ENCODE assay signal across 20 cellular contexts in the genomic region with DNA sequence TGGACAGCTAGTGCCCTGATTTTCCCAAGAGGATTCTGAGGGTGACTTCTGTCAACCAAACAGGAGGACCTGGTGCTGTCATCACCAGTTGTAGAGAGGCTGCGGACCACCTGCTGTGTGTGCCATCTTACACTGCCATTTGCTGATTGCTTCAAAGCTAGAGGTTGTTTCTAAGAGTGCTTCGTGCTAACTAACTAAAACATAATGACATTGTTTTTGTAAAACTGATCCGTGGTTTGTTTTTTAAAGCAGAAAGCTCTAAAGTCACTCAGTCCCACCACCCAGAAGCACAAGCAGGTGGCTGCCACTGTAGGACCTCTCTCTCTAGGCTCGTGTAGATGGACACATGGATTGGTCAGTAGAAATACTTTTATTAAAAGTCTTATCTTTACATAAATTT. TPM values are rescaled to one million over a fixed set of nuclear protein-coding genes. Genes with fewer than 3 reads are reported as not detected.
DNase-seq lines count a peak whose midpoint lies in the region; ATAC-seq and TF ChIP-seq lines count a peak whose summit lies in the region.
"Had no signal": no experiment of that assay in that cellular context is flagged by ENCODE, and none has a peak within 500 bp of the region (broad histone marks: within the 10 kb centered on the region; RNA-seq: fewer than 3 reads in every experiment).

No MANE protein-coding gene starts in this region.

- peak overlapping the region in 1 of 11 experiments; percentile 25; a peak in 1 of 22 replicates for H3K9ac ChIP-seq in BLaER1 treated with 17β-estradiol and CSF1 and Interleukin-3, amounts not matched to agents 10 nM and 100 nM

- peaks cover 87 to 100% (median 100%) of the 10 kb centered on the region in 10 experiments for H3K4me1 ChIP-seq in BLaER1 treated with 17β-estradiol and CSF1 and Interleukin-3, amounts not matched to agents 10 nM and 100 nM
- peaks cover 53% of the 10 kb centered on the region for H3K4me1 ChIP-seq in HEK293 (ENCODE audit: control insufficient read depth, insufficient read depth, low read length)

- peak overlapping the region; percentile 71 for H3K27ac Mint-ChIP-seq in chondrocyte (ENCODE audit: unreplicated experiment)
- peak overlapping the region; percentile 17 for H3K27ac Mint-ChIP-seq in stimulated activated effector memory CD8-positive, alpha-beta T cell treated with anti-CD3 and anti-CD28 coated beads, Interleukin-12 subunit alpha, Interleukin-12 subunit beta, amount 100 ng/mL, for 72 hours

- H3K4me3 Mint-ChIP-seq in chondrocyte (ENCODE audit: unreplicated experiment) = no peak overlapping the region
- H3K4me3 Mint-ChIP-seq in stimulated activated effector memory CD8-positive, alpha-beta T cell treated with anti-CD3 and anti-CD28 coated beads, Interleukin-12 subunit alpha, Interleukin-12 subunit beta, amount 100 ng/mL, for 72 hours = no peak overlapping the region
- H3K4me3 Mint-ChIP-seq: H9 had no signal

- H3K9me3 Mint-ChIP-seq in chondrocyte (ENCODE audit: low read depth) = no peaks in the 10 kb centered on the region
- no peaks in the 10 kb centered on the region for H3K9me3 Mint-ChIP-seq in stimulated activated effector memory CD8-positive, alpha-beta T cell treated with anti-CD3 and anti-CD28 coated beads, Interleukin-12 subunit alpha, Interleukin-12 subunit beta, amount 100 ng/mL, for 72 hours
- H3K9me3 Mint-ChIP-seq: CD8-positive, alpha-beta memory T cell; H9 had no signal

- no peak overlapping the region for H3K4me3 ChIP-seq in BLaER1 treated with 17β-estradiol and CSF1 and Interleukin-3, amounts not matched to agents 10 nM and 100 nM
- H3K4me3 ChIP-seq in HEK293 (ENCODE audit: low read depth, low read length) = no peak overlapping the region
- H3K4me3 ChIP-seq: Peyer's patch, SJSA1 had no signal

- H4K20me1 ChIP-seq in BLaER1 treated with 17β-estradiol and CSF1 and Interleukin-3, amounts not matched to agents 10 nM and 100 nM = peaks cover 96 to 100% (median 100%) of the 10 kb centered on the region in 11 experiments

- H3K36me3 ChIP-seq in BLaER1 treated with 17β-estradiol and CSF1 and Interleukin-3, amounts not matched to agents 10 nM and 100 nM = peaks cover 12 to 34% (median 23%) of the 10 kb centered on the region in 11 experiments; a peak in 18 of 22 replicates
- H3K36me3 ChIP-seq in HEK293 (ENCODE audit: control insufficient read depth in 2 of 2, insufficient read depth in 1 of 2, low read length in 2 of 2) = peaks cover 0 to 35% of the 10 kb centered on the region in 2 experiments; a peak in 1 of 3 replicates
- H3K36me3 ChIP-seq: Peyer's patch had no signal

- no peak for DNase-seq in chondrocyte (ENCODE audit: low spot score)
- DNase-seq in stimulated activated effector memory CD8-positive, alpha-beta T cell treated with anti-CD3 and anti-CD28 coated beads, Interleukin-12 subunit alpha, Interleukin-12 subunit beta, amount 100 ng/mL, for 72 hours (ENCODE audit: low spot score in 2 of 2) = no peak
- no peak for DNase-seq in Kasumi-1 (lab: John Stamatoyannopoulos, UW)
- no peak for DNase-seq in SIG-M5 treated with dmso at 0.1 percent for 504 hours (lab: John Stamatoyannopoulos, UW; ENCODE audit: unreplicated experiment)
- DNase-seq: C1 segment of cervical spinal cord; Calu3; CD8-positive, alpha-beta memory T cell; DMS153; H9; KG1; NCI-H1092 treated with DMSO at 0.1 percent for 48 hours; NCI-H2029 treated with DMSO at 0.1 percent for 48 hours; NCI-H2171; NCI-H446; NCI-H526 had no signal

- H3K27me3 ChIP-seq in BLaER1 treated with 17β-estradiol and CSF1 and Interleukin-3, amounts not matched to agents 10 nM and 100 nM = no peaks in the 10 kb centered on the region
- H3K27me3 ChIP-seq: Peyer's patch, SJSA1 had no signal

- POLR2A ChIA-PET in HEK293 (lab: Yijun Ruan, JAX) = no interaction called here

- no peaks in the 10 kb centered on the region for H3K9me3 ChIP-seq in BLaER1 treated with 17β-estradiol and CSF1 and Interleukin-3, amounts not matched to agents 10 nM and 100 nM (replicated peaks in 1 of 11)
- H3K9me3 ChIP-seq in HEK293 (ENCODE audit: control insufficient read depth, insufficient read depth, low read depth, low read length) = no peaks in the 10 kb centered on the region
- H3K9me3 ChIP-seq: Peyer's patch, SJSA1 had no signal

- H3K4me2 ChIP-seq in BLaER1 treated with 17β-estradiol and CSF1 and Interleukin-3, amounts not matched to agents 10 nM and 100 nM = peak overlapping the region; percentile 67 to 98 (median 83); a peak in 18 of 22 replicates

- TF ChIP-seq CTCF in HEK293 (tag by site-specific recombination; IDR thresholded peaks at IDR 0.05) (no peak), chondrocyte (IDR thresholded peaks at IDR 0.05) (no peak)

- peaks cover 90% of the 10 kb centered on the region for H3K4me1 Mint-ChIP-seq in chondrocyte (ENCODE audit: low read depth)
- H3K4me1 Mint-ChIP-seq in stimulated activated effector memory CD8-positive, alpha-beta T cell treated with anti-CD3 and anti-CD28 coated beads, Interleukin-12 subunit alpha, Interleukin-12 subunit beta, amount 100 ng/mL, for 72 hours = peaks cover 95% of the 10 kb centered on the region

- CTCF ChIA-PET in HEK293 (lab: Yijun Ruan, JAX) = interaction anchor here (0.6 to 0.7 kb wide), 2 partner anchors 96 to 785 kb away, joined by 3 to 5 read pairs; no protein-coding TSS in a partner anchor

- no peak overlapping the region for H3K27ac ChIP-seq in BLaER1 treated with 17β-estradiol and CSF1 and Interleukin-3, amounts not matched to agents 10 nM and 100 nM
- no peak overlapping the region for H3K27ac ChIP-seq in HEK293 (ENCODE audit: extremely low read depth, low read depth, low read length)
- H3K27ac ChIP-seq: Peyer's patch, SJSA1 had no signal

- no peaks in the 10 kb centered on the region for H3K27me3 Mint-ChIP-seq in chondrocyte (ENCODE audit: low read depth)

- ATAC-seq in stimulated activated effector memory CD8-positive, alpha-beta T cell treated with anti-CD3 and anti-CD28 coated beads, Interleukin-12 subunit alpha, Interleukin-12 subunit beta, amount 100 ng/mL, for 72 hours = no peak
- no peak for ATAC-seq in HG03378 (IDR thresholded peaks at IDR 0.05; ENCODE audit: unreplicated experiment)

- peaks cover 2% of the 10 kb centered on the region for H3K36me3 Mint-ChIP-seq in chondrocyte (ENCODE audit: low read depth)
- peaks cover 62% of the 10 kb centered on the region for H3K36me3 Mint-ChIP-seq in stimulated activated effector memory CD8-positive, alpha-beta T cell treated with anti-CD3 and anti-CD28 coated beads, Interleukin-12 subunit alpha, Interleukin-12 subunit beta, amount 100 ng/mL, for 72 hours

TF ChIP-seq in HEK293, 187 proteins besides CTCF, POLR2A, EP300 and RAD21 (continues in another document):
- TF ChIP-seq KLF9 (tag by site-specific recombination; IDR thresholded peaks at IDR 0.05; ENCODE audit: low read depth) (no peak), SP2 (tag by site-specific recombination; IDR thresholded peaks at IDR 0.05) (no peak), ZNF629 (tag by site-specific recombination; IDR thresholded peaks at IDR 0.05) (0 out of 2 replicates have a peak, but pooled peaks have one; percentile 17), FEZF1 (tag by site-specific recombination; IDR thresholded peaks at IDR 0.05) (no peak), ZNF792 (tag by site-specific recombination; IDR thresholded peaks at IDR 0.05) (no peak), ZNF707 (tag by site-specific recombination; IDR thresholded peaks at IDR 0.05) (no peak), ZNF211 (tag by site-specific recombination; IDR thresholded peaks at IDR 0.05; ENCODE audit: low read depth) (no peak), ZNF670 (tag by site-specific recombination; IDR thresholded peaks at IDR 0.05; ENCODE audit: low read depth) (no peak), ZNF121 (tag by site-specific recombination; IDR thresholded peaks at IDR 0.05) (no peak), ZNF571 (tag by site-specific recombination; IDR thresholded peaks at IDR 0.05) (no peak), ZNF549 (tag by site-specific recombination; IDR thresholded peaks at IDR 0.05) (no peak), ZNF585B (tag by site-specific recombination; IDR thresholded peaks at IDR 0.05) (no peak), ZNF133 (tag by site-specific recombination; IDR thresholded peaks at IDR 0.05) (no peak), ZNF433 (tag by site-specific recombination; IDR thresholded peaks at IDR 0.05; ENCODE audit: low read depth) (no peak), ZNF221 (tag by site-specific recombination; IDR thresholded peaks at IDR 0.05; ENCODE audit: borderline replicate concordance) (no peak), ZBTB20 (tag by site-specific recombination; IDR thresholded peaks at IDR 0.05) (no peak), GLIS1 (tag by site-specific recombination; IDR thresholded peaks at IDR 0.05) (no peak), ZNF416 (tag by site-specific recombination; IDR thresholded peaks at IDR 0.05) (no peak), IKZF3 (tag by site-specific recombination; IDR thresholded peaks at IDR 0.05) (no peak), ZNF404 (tag by site-specific recombination; IDR thresholded peaks at IDR 0.05) (no peak)
- TF ChIP-seq, protein P1, sequence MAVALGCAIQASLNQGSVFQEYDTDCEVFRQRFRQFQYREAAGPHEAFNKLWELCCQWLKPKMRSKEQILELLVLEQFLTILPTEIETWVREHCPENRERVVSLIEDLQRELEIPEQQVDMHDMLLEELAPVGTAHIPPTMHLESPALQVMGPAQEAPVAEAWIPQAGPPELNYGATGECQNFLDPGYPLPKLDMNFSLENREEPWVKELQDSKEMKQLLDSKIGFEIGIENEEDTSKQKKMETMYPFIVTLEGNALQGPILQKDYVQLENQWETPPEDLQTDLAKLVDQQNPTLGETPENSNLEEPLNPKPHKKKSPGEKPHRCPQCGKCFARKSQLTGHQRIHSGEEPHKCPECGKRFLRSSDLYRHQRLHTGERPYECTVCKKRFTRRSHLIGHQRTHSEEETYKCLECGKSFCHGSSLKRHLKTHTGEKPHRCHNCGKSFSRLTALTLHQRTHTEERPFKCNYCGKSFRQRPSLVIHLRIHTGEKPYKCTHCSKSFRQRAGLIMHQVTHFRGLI (tag by site-specific recombination; IDR thresholded peaks at IDR 0.05) = no peak
- TF ChIP-seq, protein P2, sequence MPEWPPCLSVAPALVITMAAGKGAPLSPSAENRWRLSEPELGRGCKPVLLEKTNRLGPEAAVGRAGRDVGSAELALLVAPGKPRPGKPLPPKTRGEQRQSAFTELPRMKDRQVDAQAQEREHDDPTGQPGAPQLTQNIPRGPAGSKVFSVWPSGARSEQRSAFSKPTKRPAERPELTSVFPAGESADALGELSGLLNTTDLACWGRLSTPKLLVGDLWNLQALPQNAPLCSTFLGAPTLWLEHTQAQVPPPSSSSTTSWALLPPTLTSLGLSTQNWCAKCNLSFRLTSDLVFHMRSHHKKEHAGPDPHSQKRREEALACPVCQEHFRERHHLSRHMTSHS (tag by site-specific recombination; IDR thresholded peaks at IDR 0.05) = no peak

RNA-seq across cellular contexts. Expression of a gene that starts 12.2 kb away (rescaled TPM):
- 21.5 to 28.2 TPM (median 21.7 TPM) in 3 replicates for total RNA-seq in chondrocyte
